In the genomic region with DNA sequence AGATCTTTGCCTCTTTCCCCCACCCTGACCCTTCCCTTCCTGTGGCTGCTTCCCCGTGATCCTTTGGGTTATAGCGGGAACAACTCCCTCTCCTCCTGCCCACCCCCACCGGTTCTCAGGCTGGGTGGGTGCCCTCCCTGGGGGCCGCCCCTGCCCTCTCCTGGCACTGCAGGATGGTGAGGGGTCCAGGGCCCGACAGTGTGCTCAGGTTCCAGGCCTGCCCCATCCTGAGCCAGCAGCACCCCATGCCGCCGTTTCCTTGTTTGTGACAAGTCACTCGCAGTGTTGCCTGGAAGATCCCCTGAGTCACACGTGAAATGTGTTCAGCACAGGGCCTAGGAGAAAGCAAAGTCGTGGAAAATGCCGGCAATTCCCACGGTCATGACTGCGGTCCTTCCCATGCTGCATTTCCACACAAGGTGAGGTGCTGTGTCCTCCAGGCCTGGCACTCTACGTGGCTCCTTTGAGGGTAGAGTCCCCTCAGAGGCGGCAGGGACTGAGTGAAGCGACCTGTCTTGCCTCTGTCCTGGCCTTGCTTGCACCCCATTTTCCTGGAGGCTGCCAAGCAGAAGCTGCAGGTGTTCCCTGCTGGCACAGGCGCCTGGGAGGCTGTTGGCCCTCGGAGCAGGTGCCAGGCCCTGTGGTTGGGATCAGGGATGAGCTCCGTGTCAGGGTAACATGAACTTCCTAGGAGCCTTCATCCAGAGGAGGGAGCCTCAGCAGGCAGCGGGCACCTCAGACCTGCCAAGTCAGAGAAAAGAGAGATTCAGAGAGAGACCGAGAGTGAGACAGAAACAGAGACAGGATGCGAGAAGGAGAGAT, we compare ENCODE assay signal across 2 cellular contexts.
A peak's percentile ranks its signal among the peaks of the same experiment; 100 is the strongest.
TF ChIP-seq lines count a peak whose summit lies in the region.

No MANE protein-coding gene starts in this region.

TF ChIP-seq in K562, 482 proteins besides CTCF, POLR2A, EP300 and RAD21 (continues in another document):
- TF ChIP-seq ZNF384 (IDR thresholded peaks at IDR 0.05; ENCODE audit: low read depth, low read length) (no peak), MYNN (IDR thresholded peaks at IDR 0.05) (no peak), MYNN (CRISPR knock-in tag; IDR thresholded peaks at IDR 0.05) (no peak), RBFOX2 (IDR thresholded peaks at IDR 0.05; ENCODE audit: low read depth, low read length) (peak; percentile 53), NCOA1 (IDR thresholded peaks at IDR 0.05; ENCODE audit: low read depth) (no peak), IRF2 (CRISPR knock-in tag; IDR thresholded peaks at IDR 0.05) (no peak), RAD51 (IDR thresholded peaks at IDR 0.05; ENCODE audit: borderline replicate concordance, low read depth) (no peak), SETDB1 (IDR thresholded peaks at IDR 0.05; ENCODE audit: low read length) (no peak), XRCC5 (IDR thresholded peaks at IDR 0.05; ENCODE audit: low read depth, low read length) (no peak; the same call in 1 of the 2 replicates), NR2C2 (CRISPR knock-in tag; IDR thresholded peaks at IDR 0.05) (no peak), NR2C2 (tag; IDR thresholded peaks at IDR 0.05) (no peak), RFX1 (IDR thresholded peaks at IDR 0.05) (no peak), ZBTB8A (IDR thresholded peaks at IDR 0.05; ENCODE audit: partially characterized antibody) (no peak), MAZ (CRISPR knock-in tag; conservative IDR thresholded peaks at IDR 0.05 in 1 of 2, IDR thresholded peaks at IDR 0.05 in 1 of 2) (0 out of 4 replicates have a peak, but pooled peaks of 1 of the 2 experiments have one; percentile 19), ZNF431 (CRISPR knock-in tag; IDR thresholded peaks at IDR 0.05) (0 out of 2 replicates have a peak, but pooled peaks have one; percentile 28), TARDBP (IDR thresholded peaks at IDR 0.05) (no peak), NFE2 (IDR thresholded peaks at IDR 0.05; ENCODE audit: low read depth) (peak; percentile 19; the same call in 1 of the 2 replicates), E2F3 (CRISPR knock-in tag; IDR thresholded peaks at IDR 0.05) (0 out of 2 replicates have a peak, but pooled peaks have one; percentile 49), GTF2F1 (IDR thresholded peaks at IDR 0.05; ENCODE audit: low read depth, low read length) (no peak), ZNF143 (CRISPR knock-in tag; IDR thresholded peaks at IDR 0.05) (no peak), HIVEP1 (CRISPR knock-in tag; IDR thresholded peaks at IDR 0.05) (no peak), ZNF146 (CRISPR knock-in tag; IDR thresholded peaks at IDR 0.05; ENCODE audit: unreplicated experiment) (no peak)
- TF ChIP-seq, protein P1, sequence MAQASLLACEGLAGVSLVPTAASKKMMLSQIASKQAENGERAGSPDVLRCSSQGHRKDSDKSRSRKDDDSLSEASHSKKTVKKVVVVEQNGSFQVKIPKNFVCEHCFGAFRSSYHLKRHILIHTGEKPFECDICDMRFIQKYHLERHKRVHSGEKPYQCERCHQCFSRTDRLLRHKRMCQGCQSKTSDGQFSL (CRISPR knock-in tag; IDR thresholded peaks at IDR 0.05) = 0 out of 2 replicates have a peak, but pooled peaks have one; percentile 49
- TF ChIP-seq, protein P1 (tag; IDR thresholded peaks at IDR 0.05) = no peak
- TF ChIP-seq, protein P2, sequence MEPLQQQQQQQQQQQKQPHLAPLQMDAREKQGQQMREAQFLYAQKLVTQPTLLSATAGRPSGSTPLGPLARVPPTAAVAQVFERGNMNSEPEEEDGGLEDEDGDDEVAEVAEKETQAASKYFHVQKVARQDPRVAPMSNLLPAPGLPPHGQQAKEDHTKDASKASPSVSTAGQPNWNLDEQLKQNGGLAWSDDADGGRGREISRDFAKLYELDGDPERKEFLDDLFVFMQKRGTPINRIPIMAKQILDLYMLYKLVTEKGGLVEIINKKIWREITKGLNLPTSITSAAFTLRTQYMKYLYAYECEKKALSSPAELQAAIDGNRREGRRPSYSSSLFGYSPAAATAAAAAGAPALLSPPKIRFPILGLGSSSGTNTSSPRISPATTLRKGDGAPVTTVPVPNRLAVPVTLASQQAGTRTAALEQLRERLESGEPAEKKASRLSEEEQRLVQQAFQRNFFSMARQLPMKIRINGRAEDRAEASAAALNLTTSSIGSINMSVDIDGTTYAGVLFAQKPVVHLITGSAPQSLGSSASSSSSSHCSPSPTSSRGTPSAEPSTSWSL (CRISPR knock-in tag; IDR thresholded peaks at IDR 0.05; ENCODE audit: borderline replicate concordance) = 0 out of 2 replicates have a peak, but pooled peaks have one; percentile 43
- TF ChIP-seq, protein P3, sequence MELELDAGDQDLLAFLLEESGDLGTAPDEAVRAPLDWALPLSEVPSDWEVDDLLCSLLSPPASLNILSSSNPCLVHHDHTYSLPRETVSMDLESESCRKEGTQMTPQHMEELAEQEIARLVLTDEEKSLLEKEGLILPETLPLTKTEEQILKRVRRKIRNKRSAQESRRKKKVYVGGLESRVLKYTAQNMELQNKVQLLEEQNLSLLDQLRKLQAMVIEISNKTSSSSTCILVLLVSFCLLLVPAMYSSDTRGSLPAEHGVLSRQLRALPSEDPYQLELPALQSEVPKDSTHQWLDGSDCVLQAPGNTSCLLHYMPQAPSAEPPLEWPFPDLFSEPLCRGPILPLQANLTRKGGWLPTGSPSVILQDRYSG (tag; conservative IDR thresholded peaks at IDR 0.05; ENCODE audit: low read depth) = peak; percentile 33; the same call in 1 of the 2 replicates
- TF ChIP-seq, protein P4, sequence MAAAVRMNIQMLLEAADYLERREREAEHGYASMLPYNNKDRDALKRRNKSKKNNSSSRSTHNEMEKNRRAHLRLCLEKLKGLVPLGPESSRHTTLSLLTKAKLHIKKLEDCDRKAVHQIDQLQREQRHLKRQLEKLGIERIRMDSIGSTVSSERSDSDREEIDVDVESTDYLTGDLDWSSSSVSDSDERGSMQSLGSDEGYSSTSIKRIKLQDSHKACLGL (CRISPR knock-in tag; IDR thresholded peaks at IDR 0.05; ENCODE audit: borderline replicate concordance, poor library complexity, severe bottlenecking) = no peak
- TF ChIP-seq, protein P5, sequence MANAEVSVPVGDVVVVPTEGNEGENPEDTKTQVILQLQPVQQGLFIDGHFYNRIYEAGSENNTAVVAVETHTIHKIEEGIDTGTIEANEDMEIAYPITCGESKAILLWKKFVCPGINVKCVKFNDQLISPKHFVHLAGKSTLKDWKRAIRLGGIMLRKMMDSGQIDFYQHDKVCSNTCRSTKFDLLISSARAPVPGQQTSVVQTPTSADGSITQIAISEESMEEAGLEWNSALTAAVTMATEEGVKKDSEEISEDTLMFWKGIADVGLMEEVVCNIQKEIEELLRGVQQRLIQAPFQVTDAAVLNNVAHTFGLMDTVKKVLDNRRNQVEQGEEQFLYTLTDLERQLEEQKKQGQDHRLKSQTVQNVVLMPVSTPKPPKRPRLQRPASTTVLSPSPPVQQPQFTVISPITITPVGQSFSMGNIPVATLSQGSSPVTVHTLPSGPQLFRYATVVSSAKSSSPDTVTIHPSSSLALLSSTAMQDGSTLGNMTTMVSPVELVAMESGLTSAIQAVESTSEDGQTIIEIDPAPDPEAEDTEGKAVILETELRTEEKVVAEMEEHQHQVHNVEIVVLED (CRISPR knock-in tag; IDR thresholded peaks at IDR 0.05) = 0 out of 2 replicates have a peak, but pooled peaks have one; percentile 12
- TF ChIP-seq, protein P6, sequence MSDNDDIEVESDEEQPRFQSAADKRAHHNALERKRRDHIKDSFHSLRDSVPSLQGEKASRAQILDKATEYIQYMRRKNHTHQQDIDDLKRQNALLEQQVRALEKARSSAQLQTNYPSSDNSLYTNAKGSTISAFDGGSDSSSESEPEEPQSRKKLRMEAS (CRISPR knock-in tag; IDR thresholded peaks at IDR 0.05) = peak; percentile 59

TF ChIP-seq in HepG2, 621 proteins besides CTCF, POLR2A, EP300 and RAD21:
- TF ChIP-seq ZMYM4 (CRISPR knock-in tag; IDR thresholded peaks at IDR 0.05) (no peak), MLLT10 (CRISPR knock-in tag; IDR thresholded peaks at IDR 0.05) (no peak), ZNF24 (IDR thresholded peaks at IDR 0.05) (no peak), NFE2L1 (CRISPR knock-in tag; IDR thresholded peaks at IDR 0.05; ENCODE audit: borderline replicate concordance) (no peak), GZF1 (CRISPR knock-in tag; IDR thresholded peaks at IDR 0.05) (no peak), RCOR2 (CRISPR knock-in tag; IDR thresholded peaks at IDR 0.05) (no peak), ZNF20 (CRISPR knock-in tag; IDR thresholded peaks at IDR 0.05) (no peak), SP1 (IDR thresholded peaks at IDR 0.05) (no peak), SP1 (CRISPR knock-in tag; IDR thresholded peaks at IDR 0.05) (no peak), FOXK2 (IDR thresholded peaks at IDR 0.05) (no peak), ZKSCAN5 (CRISPR knock-in tag; IDR thresholded peaks at IDR 0.05) (no peak), SRY (CRISPR knock-in tag; IDR thresholded peaks at IDR 0.05) (no peak), ZBTB7B (CRISPR knock-in tag; IDR thresholded peaks at IDR 0.05) (no peak), ZSCAN9 (CRISPR knock-in tag; IDR thresholded peaks at IDR 0.05; ENCODE audit: borderline replicate concordance) (no peak), ZBTB42 (CRISPR knock-in tag; IDR thresholded peaks at IDR 0.05) (no peak), ZNF550 (CRISPR knock-in tag; IDR thresholded peaks at IDR 0.05; ENCODE audit: borderline replicate concordance) (no peak)
- TF ChIP-seq, protein P7, sequence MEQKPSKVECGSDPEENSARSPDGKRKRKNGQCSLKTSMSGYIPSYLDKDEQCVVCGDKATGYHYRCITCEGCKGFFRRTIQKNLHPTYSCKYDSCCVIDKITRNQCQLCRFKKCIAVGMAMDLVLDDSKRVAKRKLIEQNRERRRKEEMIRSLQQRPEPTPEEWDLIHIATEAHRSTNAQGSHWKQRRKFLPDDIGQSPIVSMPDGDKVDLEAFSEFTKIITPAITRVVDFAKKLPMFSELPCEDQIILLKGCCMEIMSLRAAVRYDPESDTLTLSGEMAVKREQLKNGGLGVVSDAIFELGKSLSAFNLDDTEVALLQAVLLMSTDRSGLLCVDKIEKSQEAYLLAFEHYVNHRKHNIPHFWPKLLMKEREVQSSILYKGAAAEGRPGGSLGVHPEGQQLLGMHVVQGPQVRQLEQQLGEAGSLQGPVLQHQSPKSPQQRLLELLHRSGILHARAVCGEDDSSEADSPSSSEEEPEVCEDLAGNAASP (CRISPR knock-in tag; IDR thresholded peaks at IDR 0.05; ENCODE audit: borderline replicate concordance) = no peak
- TF ChIP-seq, protein P8, sequence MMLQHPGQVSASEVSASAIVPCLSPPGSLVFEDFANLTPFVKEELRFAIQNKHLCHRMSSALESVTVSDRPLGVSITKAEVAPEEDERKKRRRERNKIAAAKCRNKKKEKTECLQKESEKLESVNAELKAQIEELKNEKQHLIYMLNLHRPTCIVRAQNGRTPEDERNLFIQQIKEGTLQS (CRISPR knock-in tag; IDR thresholded peaks at IDR 0.05) = no peak
- TF ChIP-seq, protein P9, sequence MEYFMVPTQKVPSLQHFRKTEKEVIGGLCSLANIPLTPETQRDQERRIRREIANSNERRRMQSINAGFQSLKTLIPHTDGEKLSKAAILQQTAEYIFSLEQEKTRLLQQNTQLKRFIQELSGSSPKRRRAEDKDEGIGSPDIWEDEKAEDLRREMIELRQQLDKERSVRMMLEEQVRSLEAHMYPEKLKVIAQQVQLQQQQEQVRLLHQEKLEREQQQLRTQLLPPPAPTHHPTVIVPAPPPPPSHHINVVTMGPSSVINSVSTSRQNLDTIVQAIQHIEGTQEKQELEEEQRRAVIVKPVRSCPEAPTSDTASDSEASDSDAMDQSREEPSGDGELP (IDR thresholded peaks at IDR 0.05; ENCODE audit: borderline replicate concordance, low read depth) = no peak
- TF ChIP-seq, protein P10, sequence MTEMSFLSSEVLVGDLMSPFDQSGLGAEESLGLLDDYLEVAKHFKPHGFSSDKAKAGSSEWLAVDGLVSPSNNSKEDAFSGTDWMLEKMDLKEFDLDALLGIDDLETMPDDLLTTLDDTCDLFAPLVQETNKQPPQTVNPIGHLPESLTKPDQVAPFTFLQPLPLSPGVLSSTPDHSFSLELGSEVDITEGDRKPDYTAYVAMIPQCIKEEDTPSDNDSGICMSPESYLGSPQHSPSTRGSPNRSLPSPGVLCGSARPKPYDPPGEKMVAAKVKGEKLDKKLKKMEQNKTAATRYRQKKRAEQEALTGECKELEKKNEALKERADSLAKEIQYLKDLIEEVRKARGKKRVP (CRISPR knock-in tag; IDR thresholded peaks at IDR 0.05) = no peak
